ENCODE assay signal across 8 cellular contexts in genomic region chr19:49150106-49150943, GRCh38. TPM values are rescaled to one million over a fixed set of nuclear protein-coding genes. Genes with fewer than 3 reads are reported as not detected.
DNase-seq lines count a peak whose midpoint lies in the region; ATAC-seq and TF ChIP-seq lines count a peak whose summit lies in the region.

No MANE protein-coding gene starts in this region.

- H3K4me3 ChIP-seq in BLaER1 treated with 17β-estradiol and CSF1 and Interleukin-3, amounts not matched to agents 10 nM and 100 nM: peak overlapping the region; percentile 70 to 86 (median 76)
- peak overlapping the region; percentile 69 for H3K4me3 ChIP-seq in HEK293 (ENCODE audit: low read depth, low read length)
- H3K4me3 ChIP-seq in endocrine pancreas (ENCODE audit: control insufficient read depth, insufficient read depth, low read length): peak overlapping the region; percentile 62
- H3K4me3 ChIP-seq in lower lobe of right lung: peak overlapping the region; percentile 90

- H3K9me3 ChIP-seq in BLaER1 treated with 17β-estradiol and CSF1 and Interleukin-3, amounts not matched to agents 10 nM and 100 nM (replicated peaks in 1 of 11): no peaks in the 10 kb centered on the region
- H3K9me3 ChIP-seq in HEK293 (ENCODE audit: control insufficient read depth, insufficient read depth, low read depth, low read length): no peaks in the 10 kb centered on the region
- H3K9me3 ChIP-seq in endocrine pancreas (ENCODE audit: control insufficient read depth, low read length): no peaks in the 10 kb centered on the region
- H3K9me3 ChIP-seq in lower lobe of right lung: no peaks in the 10 kb centered on the region

- no peaks in the 10 kb centered on the region; a peak in 1 of 22 replicates for H3K27me3 ChIP-seq in BLaER1 treated with 17β-estradiol and CSF1 and Interleukin-3, amounts not matched to agents 10 nM and 100 nM
- H3K27me3 ChIP-seq in endocrine pancreas (ENCODE audit: control insufficient read depth, insufficient read depth, low read length) (no peaks in the 10 kb centered on the region), lower lobe of right lung (ENCODE audit: low read depth) (no peaks in the 10 kb centered on the region)

- peaks cover 49 to 79% (median 73%) of the 10 kb centered on the region in 10 experiments for H3K4me1 ChIP-seq in BLaER1 treated with 17β-estradiol and CSF1 and Interleukin-3, amounts not matched to agents 10 nM and 100 nM
- peaks cover 6% of the 10 kb centered on the region for H3K4me1 ChIP-seq in HEK293 (ENCODE audit: control insufficient read depth, insufficient read depth, low read length)
- no peaks in the 10 kb centered on the region for H3K4me1 ChIP-seq in endocrine pancreas (ENCODE audit: control insufficient read depth, insufficient read depth, low read length)
- H3K4me1 ChIP-seq in lower lobe of right lung: peaks cover 56% of the 10 kb centered on the region

- DNase-seq in NCI-H524 (lab: John Stamatoyannopoulos, UW): peak; percentile 90 to 92
- DNase-seq in activated CD4-positive, alpha-beta T cell treated with anti-CD3 and anti-CD28 coated beads, Interleukin-2, amount 50 U/mL, for 48 hours: peak; percentile 54 to 68
- DNase-seq in lower lobe of right lung: peak; percentile 87
- peak; percentile 61 for DNase-seq in stimulated activated naive CD8-positive, alpha-beta T cell treated with anti-CD3 and anti-CD28 coated beads, Interleukin-15, Interleukin-2, amounts not matched to agents 100 U/mL and 50 U/mL, for 24 hours

- peak overlapping the region; percentile 94 to 100 (median 99) for H3K4me2 ChIP-seq in BLaER1 treated with 17β-estradiol and CSF1 and Interleukin-3, amounts not matched to agents 10 nM and 100 nM

- no peaks in the 10 kb centered on the region for H3K36me3 ChIP-seq in BLaER1 treated with 17β-estradiol and CSF1 and Interleukin-3, amounts not matched to agents 10 nM and 100 nM
- H3K36me3 ChIP-seq in HEK293 (ENCODE audit: control insufficient read depth in 2 of 2, insufficient read depth in 1 of 2, low read length in 2 of 2) (no peaks in the 10 kb centered on the region), endocrine pancreas (ENCODE audit: control insufficient read depth, insufficient read depth, low read length) (no peaks in the 10 kb centered on the region), lower lobe of right lung (no peaks in the 10 kb centered on the region)

- CTCF ChIA-PET in HEK293 (lab: Yijun Ruan, JAX): interaction anchor here (0.6 to 6.6 kb wide), 8 partner anchors 12 to 157 kb away, joined by 3 to 70 read pairs (median 6); partner anchors contain the start of gene RUVBL2

- POLR2A ChIA-PET in HEK293 (lab: Yijun Ruan, JAX): interaction anchor here (0.5 to 3.8 kb wide), 14 partner anchors 8 to 373 kb away, joined by 3 to 27 read pairs (median 6); partner anchors contain the start of genes GYS1, LIN7B, PPFIA3 and PPP1R15A

- peaks cover 0 to 5% (median 0%) of the 10 kb centered on the region in 11 experiments; a peak in 2 of 22 replicates for H4K20me1 ChIP-seq in BLaER1 treated with 17β-estradiol and CSF1 and Interleukin-3, amounts not matched to agents 10 nM and 100 nM

- H3K9ac ChIP-seq in BLaER1 treated with 17β-estradiol and CSF1 and Interleukin-3, amounts not matched to agents 10 nM and 100 nM: peak overlapping the region; percentile 79 to 91 (median 86)
- peak overlapping the region; percentile 47 for H3K9ac ChIP-seq in endocrine pancreas (ENCODE audit: control insufficient read depth, insufficient read depth, low read length)

- intact Hi-C loops in lower lobe of right lung (cut with DNase I): no loop called here

- peak; percentile 45; the same call in 1 of the 2 replicates for TF ChIP-seq CTCF in HEK293 (tag by site-specific recombination; IDR thresholded peaks at IDR 0.05)
- no peak for TF ChIP-seq CTCF in lower lobe of right lung (IDR thresholded peaks at IDR 0.05)

- H3K27ac ChIP-seq in BLaER1 treated with 17β-estradiol and CSF1 and Interleukin-3, amounts not matched to agents 10 nM and 100 nM: peak overlapping the region; percentile 66 to 90 (median 83); a peak in 21 of 22 replicates
- H3K27ac ChIP-seq in HEK293 (ENCODE audit: extremely low read depth, low read depth, low read length): peak overlapping the region; percentile 70
- peak overlapping the region; percentile 81 for H3K27ac ChIP-seq in lower lobe of right lung

- peak; percentile 79 for ATAC-seq in lower lobe of right lung
- ATAC-seq in stimulated activated naive CD8-positive, alpha-beta T cell treated with anti-CD3 and anti-CD28 coated beads, Interleukin-15, Interleukin-2, amounts not matched to agents 100 U/mL and 50 U/mL, for 24 hours: peak; percentile 28
- ATAC-seq in HG02588 (IDR thresholded peaks at IDR 0.05; ENCODE audit: unreplicated experiment): no peak

TF ChIP-seq in HEK293, 187 proteins besides CTCF, POLR2A, EP300 and RAD21 (continues in another document):
- TF ChIP-seq PRDM1 (tag by site-specific recombination; IDR thresholded peaks at IDR 0.05) (peak; percentile 71), MYNN (tag by site-specific recombination; IDR thresholded peaks at IDR 0.05; ENCODE audit: borderline replicate concordance) (no peak), ZNF837 (tag by site-specific recombination; IDR thresholded peaks at IDR 0.05) (0 out of 2 replicates have a peak, but pooled peaks have one; percentile 54), ZNF132 (tag by site-specific recombination; IDR thresholded peaks at IDR 0.05; ENCODE audit: borderline replicate concordance) (no peak), ZNF423 (tag by site-specific recombination; IDR thresholded peaks at IDR 0.05) (no peak), ZNF19 (tag by site-specific recombination; IDR thresholded peaks at IDR 0.05; ENCODE audit: low read depth) (no peak), ZNF324 (tag by site-specific recombination; IDR thresholded peaks at IDR 0.05) (0 out of 2 replicates have a peak, but pooled peaks have one; percentile 14), GLIS2 (tag by site-specific recombination; IDR thresholded peaks at IDR 0.05) (peak; percentile 60), ZNF658 (tag by site-specific recombination; IDR thresholded peaks at IDR 0.05) (no peak), ZNF777 (tag by site-specific recombination; IDR thresholded peaks at IDR 0.05; ENCODE audit: borderline replicate concordance) (peak; percentile 45; the same call in 1 of the 2 replicates), SCRT2 (tag by site-specific recombination; IDR thresholded peaks at IDR 0.05) (no peak), ZFP69B (tag by site-specific recombination; IDR thresholded peaks at IDR 0.05) (no peak), ZNF830 (tag by site-specific recombination; IDR thresholded peaks at IDR 0.05; ENCODE audit: low read depth) (no peak), ZNF558 (tag by site-specific recombination; IDR thresholded peaks at IDR 0.05) (no peak), ZNF146 (tag by site-specific recombination; IDR thresholded peaks at IDR 0.05) (no peak), ZNF16 (tag by site-specific recombination; IDR thresholded peaks at IDR 0.05; ENCODE audit: low read depth) (no peak), ZNF629 (tag by site-specific recombination; IDR thresholded peaks at IDR 0.05) (peak; percentile 52), ZNF513 (tag by site-specific recombination; IDR thresholded peaks at IDR 0.05) (peak; percentile 61), ZNF248 (tag by site-specific recombination; IDR thresholded peaks at IDR 0.05) (no peak), ZNF530 (tag by site-specific recombination; IDR thresholded peaks at IDR 0.05; ENCODE audit: low read depth) (no peak), KLF9 (tag by site-specific recombination; IDR thresholded peaks at IDR 0.05; ENCODE audit: low read depth) (peak; percentile 84), ZNF37A (tag by site-specific recombination; IDR thresholded peaks at IDR 0.05) (no peak), ZNF202 (tag by site-specific recombination; IDR thresholded peaks at IDR 0.05; ENCODE audit: borderline replicate concordance) (no peak)
- TF ChIP-seq, protein P1, sequence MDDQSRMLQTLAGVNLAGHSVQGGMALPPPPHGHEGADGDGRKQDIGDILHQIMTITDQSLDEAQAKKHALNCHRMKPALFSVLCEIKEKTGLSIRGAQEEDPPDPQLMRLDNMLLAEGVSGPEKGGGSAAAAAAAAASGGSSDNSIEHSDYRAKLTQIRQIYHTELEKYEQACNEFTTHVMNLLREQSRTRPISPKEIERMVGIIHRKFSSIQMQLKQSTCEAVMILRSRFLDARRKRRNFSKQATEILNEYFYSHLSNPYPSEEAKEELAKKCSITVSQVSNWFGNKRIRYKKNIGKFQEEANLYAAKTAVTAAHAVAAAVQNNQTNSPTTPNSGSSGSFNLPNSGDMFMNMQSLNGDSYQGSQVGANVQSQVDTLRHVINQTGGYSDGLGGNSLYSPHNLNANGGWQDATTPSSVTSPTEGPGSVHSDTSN (CRISPR knock-in tag; IDR thresholded peaks at IDR 0.05): 0 out of 2 replicates have a peak, but pooled peaks have one; percentile 20
- TF ChIP-seq, protein P2, sequence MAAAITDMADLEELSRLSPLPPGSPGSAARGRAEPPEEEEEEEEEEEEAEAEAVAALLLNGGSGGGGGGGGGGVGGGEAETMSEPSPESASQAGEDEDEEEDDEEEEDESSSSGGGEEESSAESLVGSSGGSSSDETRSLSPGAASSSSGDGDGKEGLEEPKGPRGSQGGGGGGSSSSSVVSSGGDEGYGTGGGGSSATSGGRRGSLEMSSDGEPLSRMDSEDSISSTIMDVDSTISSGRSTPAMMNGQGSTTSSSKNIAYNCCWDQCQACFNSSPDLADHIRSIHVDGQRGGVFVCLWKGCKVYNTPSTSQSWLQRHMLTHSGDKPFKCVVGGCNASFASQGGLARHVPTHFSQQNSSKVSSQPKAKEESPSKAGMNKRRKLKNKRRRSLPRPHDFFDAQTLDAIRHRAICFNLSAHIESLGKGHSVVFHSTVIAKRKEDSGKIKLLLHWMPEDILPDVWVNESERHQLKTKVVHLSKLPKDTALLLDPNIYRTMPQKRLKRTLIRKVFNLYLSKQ (tag by site-specific recombination; IDR thresholded peaks at IDR 0.05; ENCODE audit: borderline replicate concordance): no peak

RNA-seq across cellular contexts. Expression of gene HRC, which starts 4.9 kb away (rescaled TPM):
- total RNA-seq in lower lobe of right lung: 1.8 TPM

RNA-seq across cellular contexts. Expression of gene TRPM4, which starts 7.3 kb away (rescaled TPM):
- 51.6 TPM for total RNA-seq in lower lobe of right lung

RNA-seq across cellular contexts. Expression of gene PPFIA3, which starts 31.0 kb away (rescaled TPM):
- total RNA-seq in lower lobe of right lung: 4.3 TPM

RNA-seq across cellular contexts. Expression of gene C19orf73, which starts 31.4 kb away (rescaled TPM):
- 1.4 TPM for total RNA-seq in lower lobe of right lung

RNA-seq across cellular contexts. Expression of gene LIN7B, which starts 36.2 kb away (rescaled TPM):
- 10.6 TPM for total RNA-seq in lower lobe of right lung
